Comparison of ENCODE assay signal across 1 cellular context in genomic region chr6:144095134-144096002, GRCh38.
A peak's percentile ranks its signal among the peaks of the same experiment; 100 is the strongest.
TF ChIP-seq lines count a peak whose summit lies in the region.

TSS of gene SF3B5 (minus strand) at chr6:144095573. CDS start at chr6:144095497, 76 bp downstream.

TF ChIP-seq in HepG2, 621 proteins besides CTCF, POLR2A, EP300 and RAD21 (continued from another document and continues in another):
- TF ChIP-seq PRDM15 (CRISPR knock-in tag; IDR thresholded peaks at IDR 0.05), result no peak
- TF ChIP-seq NFKBIZ (CRISPR knock-in tag; IDR thresholded peaks at IDR 0.05), result no peak; the same call in 1 of the 2 replicates
- no peak for TF ChIP-seq ZNF660 (CRISPR knock-in tag; IDR thresholded peaks at IDR 0.05; ENCODE audit: borderline replicate concordance, low read depth)
- peak; percentile 92; the same call in 1 of the 2 replicates for TF ChIP-seq KAT7 (CRISPR knock-in tag; IDR thresholded peaks at IDR 0.05; ENCODE audit: borderline replicate concordance)
- TF ChIP-seq FLYWCH1 (CRISPR knock-in tag; IDR thresholded peaks at IDR 0.05), result no peak
- TF ChIP-seq MTF1 (CRISPR knock-in tag; IDR thresholded peaks at IDR 0.05), result no peak
- peak; percentile 100 for TF ChIP-seq SAP130 (CRISPR knock-in tag; IDR thresholded peaks at IDR 0.05; ENCODE audit: low read depth)
- peak; percentile 95; the same call in 1 of the 2 replicates for TF ChIP-seq IRF9 (CRISPR knock-in tag; IDR thresholded peaks at IDR 0.05; ENCODE audit: borderline replicate concordance)
- TF ChIP-seq ZNF644 (CRISPR knock-in tag; IDR thresholded peaks at IDR 0.05; ENCODE audit: low read depth), result 0 out of 2 replicates have a peak, but pooled peaks have one; percentile 19
- peak; percentile 90 for TF ChIP-seq ZNF605 (CRISPR knock-in tag; IDR thresholded peaks at IDR 0.05)
- peak; percentile 34 to 54; a peak in 3 of 4 replicates for TF ChIP-seq MAFK (conservative IDR thresholded peaks at IDR 0.05 in 1 of 2, IDR thresholded peaks at IDR 0.05 in 1 of 2; ENCODE audit: low read length in 2 of 2)
- 0 out of 2 replicates have a peak, but pooled peaks have one; percentile 58 for TF ChIP-seq CREBL2 (CRISPR knock-in tag; IDR thresholded peaks at IDR 0.05; ENCODE audit: borderline replicate concordance)
- TF ChIP-seq SIX4 (CRISPR knock-in tag; IDR thresholded peaks at IDR 0.05), result peak; percentile 68
- TF ChIP-seq ELK4 (CRISPR knock-in tag; IDR thresholded peaks at IDR 0.05; ENCODE audit: borderline replicate concordance), result no peak
- TF ChIP-seq ZNF143 (CRISPR knock-in tag; IDR thresholded peaks at IDR 0.05), result peak; percentile 97
- TF ChIP-seq BCLAF1 (IDR thresholded peaks at IDR 0.05), result no peak
- TF ChIP-seq XBP1 (CRISPR knock-in tag; IDR thresholded peaks at IDR 0.05), result no peak
- peak; percentile 99 for TF ChIP-seq ARID4A (CRISPR knock-in tag; IDR thresholded peaks at IDR 0.05; ENCODE audit: borderline replicate concordance)
- no peak for TF ChIP-seq SYNCRIP (IDR thresholded peaks at IDR 0.05; ENCODE audit: insufficient read depth, low read depth, low read length)
- peak; percentile 20; the same call in 1 of the 2 replicates for TF ChIP-seq EED (CRISPR knock-in tag; IDR thresholded peaks at IDR 0.05)
- TF ChIP-seq ZNF614 (CRISPR knock-in tag; IDR thresholded peaks at IDR 0.05; ENCODE audit: borderline replicate concordance), result peak; percentile 95
- no peak for TF ChIP-seq PAF1 (CRISPR knock-in tag; IDR thresholded peaks at IDR 0.05)
- 0 out of 2 replicates have a peak, but pooled peaks have one; percentile 38 for TF ChIP-seq ZNF773 (CRISPR knock-in tag; IDR thresholded peaks at IDR 0.05; ENCODE audit: borderline replicate concordance)
- TF ChIP-seq ZNF629 (CRISPR knock-in tag; conservative IDR thresholded peaks at IDR 0.05), result no peak
- peak; percentile 67; the same call in 1 of the 2 replicates for TF ChIP-seq ZIK1 (CRISPR knock-in tag; IDR thresholded peaks at IDR 0.05; ENCODE audit: borderline replicate concordance, low read depth)
- peak; percentile 99 for TF ChIP-seq NFYB (CRISPR knock-in tag; IDR thresholded peaks at IDR 0.05)
- peak; percentile 88 for TF ChIP-seq RFX5 (IDR thresholded peaks at IDR 0.05; ENCODE audit: low read depth, low read length)
- TF ChIP-seq THAP11 (CRISPR knock-in tag; IDR thresholded peaks at IDR 0.05), result peak; percentile 99
- no peak for TF ChIP-seq SKIL (CRISPR knock-in tag; IDR thresholded peaks at IDR 0.05; ENCODE audit: borderline replicate concordance)
- TF ChIP-seq RXRB (CRISPR knock-in tag; IDR thresholded peaks at IDR 0.05; ENCODE audit: borderline replicate concordance), result peak; percentile 84; the same call in 1 of the 2 replicates
- TF ChIP-seq ELF4 (CRISPR knock-in tag; IDR thresholded peaks at IDR 0.05; ENCODE audit: borderline replicate concordance), result peak; percentile 100
- TF ChIP-seq TAF15 (IDR thresholded peaks at IDR 0.05; ENCODE audit: low read depth, low read length, poor library complexity, severe bottlenecking), result no peak
- peak; percentile 56; the same call in 1 of the 2 replicates for TF ChIP-seq ZNF83 (CRISPR knock-in tag; IDR thresholded peaks at IDR 0.05; ENCODE audit: borderline replicate concordance)
- TF ChIP-seq ZFP36L1 (CRISPR knock-in tag; IDR thresholded peaks at IDR 0.05), result no peak
- peak; percentile 100 for TF ChIP-seq ZMYM4 (CRISPR knock-in tag; IDR thresholded peaks at IDR 0.05)
- peak; percentile 85 for TF ChIP-seq ZNF740 (CRISPR knock-in tag; IDR thresholded peaks at IDR 0.05)
- peak; percentile 84; the same call in 1 of the 2 replicates for TF ChIP-seq TBX2 (CRISPR knock-in tag; IDR thresholded peaks at IDR 0.05; ENCODE audit: borderline replicate concordance)
- TF ChIP-seq TERF1 (CRISPR knock-in tag; IDR thresholded peaks at IDR 0.05), result no peak
- TF ChIP-seq ZNF780A (CRISPR knock-in tag; IDR thresholded peaks at IDR 0.05), result no peak; the same call in 1 of the 2 replicates
- TF ChIP-seq ZNF737 (CRISPR knock-in tag; IDR thresholded peaks at IDR 0.05; ENCODE audit: borderline replicate concordance), result no peak; the same call in none of the 2 replicates
- peak; percentile 100 for TF ChIP-seq NFYC (CRISPR knock-in tag; IDR thresholded peaks at IDR 0.05)
- peak; percentile 93 for TF ChIP-seq RFX1 (IDR thresholded peaks at IDR 0.05)
- peak; percentile 78 for TF ChIP-seq TFE3 (CRISPR knock-in tag; IDR thresholded peaks at IDR 0.05)
- peak; percentile 80; the same call in 1 of the 2 replicates for TF ChIP-seq BRD4 (CRISPR knock-in tag; IDR thresholded peaks at IDR 0.05)
- peak; percentile 87; the same call in 1 of the 2 replicates for TF ChIP-seq KDM3A (CRISPR knock-in tag; IDR thresholded peaks at IDR 0.05; ENCODE audit: low read depth)
